In genomic region chr9:84711936-84712335, GRCh38 we compare ENCODE assay signal across 10 cellular contexts. TPM values are rescaled to one million over a fixed set of nuclear protein-coding genes. Genes with fewer than 3 reads are reported as not detected.
DNase-seq lines count a peak whose midpoint lies in the region; ATAC-seq and TF ChIP-seq lines count a peak whose summit lies in the region.
"Had no signal": no experiment of that assay in that cellular context is flagged by ENCODE, and none has a peak within 500 bp of the region (broad histone marks: within the 10 kb centered on the region; RNA-seq: fewer than 3 reads in every experiment).

No MANE protein-coding gene starts in this region.

- no peaks in the 10 kb centered on the region for H3K9me3 Mint-ChIP-seq in T-helper 2 cell treated with Interferon-gamma antibody and Interleukin-4, amounts not matched to agents 5 μg/mL and 100 μg/mL, for 36 hours
- H3K9me3 Mint-ChIP-seq in type B pancreatic cell, result no peaks in the 10 kb centered on the region

- H3K27ac Mint-ChIP-seq in T-helper 2 cell treated with Interferon-gamma antibody and Interleukin-4, amounts not matched to agents 5 μg/mL and 100 μg/mL, for 36 hours, result no peak overlapping the region
- no peak overlapping the region for H3K27ac Mint-ChIP-seq in type B pancreatic cell

- no peak overlapping the region for H3K4me3 Mint-ChIP-seq in T-helper 2 cell treated with Interferon-gamma antibody and Interleukin-4, amounts not matched to agents 5 μg/mL and 100 μg/mL, for 36 hours
- no peak overlapping the region for H3K4me3 Mint-ChIP-seq in type B pancreatic cell

- no peak overlapping the region for H4K8ac ChIP-seq in mesenchymal stem cell (ENCODE audit: low read length)

- no peak overlapping the region for H3K18ac ChIP-seq in mesenchymal stem cell (ENCODE audit: low read depth in 1 of 2, low read length in 2 of 2)

- no peaks in the 10 kb centered on the region for H3K79me1 ChIP-seq in mesenchymal stem cell (replicated peaks; ENCODE audit: low read length, poor library complexity, severe bottlenecking)

- no peak for ATAC-seq in HG02610 (IDR thresholded peaks at IDR 0.05; ENCODE audit: unreplicated experiment)
- no peak for ATAC-seq in GM19452 (IDR thresholded peaks at IDR 0.05; ENCODE audit: unreplicated experiment)

- H3K9ac ChIP-seq in mesenchymal stem cell (ENCODE audit: low read length), result no peak overlapping the region

- TF ChIP-seq CTCF in NB4 (IDR thresholded peaks at IDR 0.05; ENCODE audit: low read depth, low read length), result no peak
- no peak for TF ChIP-seq CTCF in type B pancreatic cell (conservative IDR thresholded peaks at IDR 0.05)

- H3K14ac ChIP-seq in mesenchymal stem cell (ENCODE audit: low read length in 2 of 2), result no peak overlapping the region

- H3K27ac ChIP-seq in mesenchymal stem cell (ENCODE audit: low read length, poor library complexity, severe bottlenecking), result no peak overlapping the region
- H3K27ac ChIP-seq: thoracic aorta had no signal

- peak; percentile 68 for DNase-seq in EH (ENCODE audit: low read depth)
- DNase-seq in NB4 (ENCODE audit: low read depth), result peak; percentile 21
- DNase-seq in astrocyte of the hippocampus (ENCODE audit: low read depth, low spot score), result peak; percentile 93
- DNase-seq in mesenchymal stem cell, result peak; percentile 22
- no peak for DNase-seq in T-helper 2 cell treated with Interferon-gamma antibody and Interleukin-4, amounts not matched to agents 5 μg/mL and 100 μg/mL, for 36 hours (ENCODE audit: low spot score)
- no peak for DNase-seq in type B pancreatic cell (ENCODE audit: extremely low spot score, unreplicated experiment)
- DNase-seq: NK-92 treated with Interleukin-12 subunit alpha and Interleukin-12 subunit beta, amount 100 ng/mL, for 24 hours had no signal

- no peak overlapping the region for H2BK15ac ChIP-seq in mesenchymal stem cell (ENCODE audit: low read depth, poor library complexity, severe bottlenecking)

- no peak overlapping the region for H2BK12ac ChIP-seq in mesenchymal stem cell (ENCODE audit: low read length in 2 of 2)

- H3K9me3 ChIP-seq in mesenchymal stem cell (ENCODE audit: control insufficient read depth, low read length), result no peaks in the 10 kb centered on the region
- H3K9me3 ChIP-seq: thoracic aorta had no signal

- H3K27me3 Mint-ChIP-seq in T-helper 2 cell treated with Interferon-gamma antibody and Interleukin-4, amounts not matched to agents 5 μg/mL and 100 μg/mL, for 36 hours (ENCODE audit: low read depth), result peaks cover 2% of the 10 kb centered on the region
- H3K27me3 Mint-ChIP-seq in type B pancreatic cell, result peaks cover 11% of the 10 kb centered on the region

- H2BK5ac ChIP-seq in mesenchymal stem cell (ENCODE audit: low read depth, low read length, poor library complexity, severe bottlenecking), result no peak overlapping the region

- no peak overlapping the region for H2AFZ ChIP-seq in mesenchymal stem cell (ENCODE audit: low read depth, low read length)

- no peak for TF ChIP-seq POLR2A in NB4 (IDR thresholded peaks at IDR 0.05; ENCODE audit: extremely low read depth, insufficient read length)

- no peaks in the 10 kb centered on the region for H3K36me3 Mint-ChIP-seq in T-helper 2 cell treated with Interferon-gamma antibody and Interleukin-4, amounts not matched to agents 5 μg/mL and 100 μg/mL, for 36 hours (ENCODE audit: low read depth)
- H3K36me3 Mint-ChIP-seq in type B pancreatic cell, result peaks cover 21% of the 10 kb centered on the region

- 97% methylated on average over 4 of the region's 6 CpGs for WGBS in mesenchymal stem cell

- H2AK5ac ChIP-seq in mesenchymal stem cell (ENCODE audit: low read length, severe bottlenecking), result no peak overlapping the region

- no peak overlapping the region for H3K23ac ChIP-seq in mesenchymal stem cell (ENCODE audit: low read length in 2 of 2)

- H3K4me2 ChIP-seq in mesenchymal stem cell (ENCODE audit: low read length, poor library complexity, severe bottlenecking), result no peak overlapping the region

- peaks cover 0 to 6% of the 10 kb centered on the region in 2 experiments for H3K27me3 ChIP-seq in mesenchymal stem cell (ENCODE audit: control insufficient read depth in 1 of 2, insufficient read depth in 1 of 2, low read length in 2 of 2)

- peaks cover 14% of the 10 kb centered on the region for H3K4me1 Mint-ChIP-seq in T-helper 2 cell treated with Interferon-gamma antibody and Interleukin-4, amounts not matched to agents 5 μg/mL and 100 μg/mL, for 36 hours (ENCODE audit: low read depth)
- peaks cover 16% of the 10 kb centered on the region for H3K4me1 Mint-ChIP-seq in type B pancreatic cell (ENCODE audit: unreplicated experiment)

- H3K4me1 ChIP-seq in mesenchymal stem cell (ENCODE audit: control insufficient read depth, insufficient read depth, low read depth, low read length), result no peaks in the 10 kb centered on the region

- H2BK120ac ChIP-seq in mesenchymal stem cell (ENCODE audit: low read depth, low read length), result no peak overlapping the region

- no peak overlapping the region for H3K4ac ChIP-seq in mesenchymal stem cell (ENCODE audit: low read depth in 1 of 2, low read length in 2 of 2)

- no peak overlapping the region for H3K4me3 ChIP-seq in NB4 (ENCODE audit: low read depth, low read length)
- no peak overlapping the region for H3K4me3 ChIP-seq in mesenchymal stem cell (ENCODE audit: insufficient read depth in 1 of 2, low read depth in 1 of 2, low read length in 2 of 2)
- H3K4me3 ChIP-seq: thoracic aorta had no signal

- no peak overlapping the region for H4K91ac ChIP-seq in mesenchymal stem cell (ENCODE audit: low read length)

- H3K36me3 ChIP-seq in mesenchymal stem cell (ENCODE audit: control insufficient read depth in 1 of 2, insufficient read depth in 2 of 2, low read depth in 1 of 2, low read length in 2 of 2), result no peaks in the 10 kb centered on the region
- H3K36me3 ChIP-seq: thoracic aorta had no signal

RNA-seq across cellular contexts. Expression of gene NTRK2, which starts 42.4 kb away (rescaled TPM):
- polyA plus RNA-seq in mesenchymal stem cell (2013, experiment 1 of 2), result 0.17 TPM
- polyA plus RNA-seq in mesenchymal stem cell (2013, experiment 2 of 2), result 0.18 TPM
- total RNA-seq in type B pancreatic cell (ENCODE audit: low replicate concordance), result 8.4 and 122 TPM in 2 replicates

Comparison
In these comparisons a context has a peak if more than half of its experiments do, and no peak if none do; other contexts are left out.
1. DNase-seq: peak in EH (single experiment), NB4 (single experiment), astrocyte of the hippocampus (single experiment) and mesenchymal stem cell (single experiment); none in T-helper 2 cell treated with Interferon-gamma antibody and Interleukin-4, amounts not matched to agents 5 μg/mL and 100 μg/mL, for 36 hours (single experiment) and type B pancreatic cell (single experiment).